Comparison of ENCODE assay signal across 8 cellular contexts in genomic region chr11:35682230-35683195, GRCh38. TPM values are rescaled to one million over a fixed set of nuclear protein-coding genes. Genes with fewer than 3 reads are reported as not detected.
A peak's percentile ranks its signal among the peaks of the same experiment; 100 is the strongest.
DNase-seq lines count a peak whose midpoint lies in the region; ATAC-seq, FAIRE-seq and TF ChIP-seq lines count a peak whose summit lies in the region.

No MANE protein-coding gene starts in this region.

- WGBS in hepatocyte (ENCODE audit: low lambda C conversion rate, missing lambda C conversion rate) = 32% methylated on average over 9 of the region's 9 CpGs
- WGBS in small intestine, 3 donors = 24 to 41% (median 37%) methylated on average over 9 of the region's 9 CpGs

- H3K9me2 ChIP-seq in hepatocyte (replicated peaks; ENCODE audit: insufficient read depth) = no peaks in the 10 kb centered on the region

- no peak for ATAC-seq in HG02798 (IDR thresholded peaks at IDR 0.05; ENCODE audit: poor library complexity, unreplicated experiment)
- no peak for ATAC-seq in HG02852 (IDR thresholded peaks at IDR 0.05; ENCODE audit: unreplicated experiment)

- peaks cover 78% of the 10 kb centered on the region for H3K79me2 ChIP-seq in hepatocyte

- no peak overlapping the region for H2AFZ ChIP-seq in hepatocyte

- H3K27ac ChIP-seq in hepatocyte (peak overlapping the region; percentile 84), small intestine (ENCODE audit: low read depth in 1 of 2, low read length in 1 of 2) (no peak overlapping the region)
- H3K27ac ChIP-seq in effector memory CD4-positive, alpha-beta T cell (ENCODE audit: insufficient read depth, low read length, poor library complexity, severe bottlenecking) = no peak overlapping the region

- H3K4me2 ChIP-seq in hepatocyte = peak overlapping the region; percentile 63

- H3K4me3 ChIP-seq in LNCaP clone FGC (ENCODE audit: low read depth, low read length) (no peak overlapping the region), hepatocyte (no peak overlapping the region), small intestine (ENCODE audit: low read depth in 1 of 2, low read length in 2 of 2) (no peak overlapping the region)
- no peak overlapping the region for H3K4me3 ChIP-seq in effector memory CD4-positive, alpha-beta T cell (ENCODE audit: insufficient read depth, low read depth, low read length, poor library complexity, severe bottlenecking)

- DNase-seq in LNCaP clone FGC (ENCODE audit: low read depth) (peak; percentile 46), SHP77 (lab: John Stamatoyannopoulos, UW) (peak; percentile 73 to 85), hepatocyte (ENCODE audit: low spot score) (peak; percentile 47), small intestine (peak; percentile 58), T-helper 2 cell (no peak)
- DNase-seq in effector memory CD4-positive, alpha-beta T cell = no peak

- no peaks in the 10 kb centered on the region for H3K27me3 ChIP-seq in hepatocyte
- H3K27me3 ChIP-seq in small intestine (ENCODE audit: control insufficient read depth in 2 of 2, insufficient read depth in 2 of 2, low read length in 2 of 2) = no peaks in the 10 kb centered on the region
- no peaks in the 10 kb centered on the region for H3K27me3 ChIP-seq in effector memory CD4-positive, alpha-beta T cell (replicated peaks; ENCODE audit: control insufficient read depth, insufficient read depth, low read length, poor library complexity, severe bottlenecking)

- FAIRE-seq in small intestine (lab: Jason Lieb, UNC) = no peak

- H4K20me1 ChIP-seq in hepatocyte (ENCODE audit: insufficient read depth, poor library complexity, severe bottlenecking) = peaks cover 23% of the 10 kb centered on the region

- peaks cover 19% of the 10 kb centered on the region for H3K4me1 ChIP-seq in hepatocyte (ENCODE audit: insufficient read depth)
- peaks cover 6 to 11% of the 10 kb centered on the region in 2 donors for H3K4me1 ChIP-seq in small intestine (ENCODE audit: control insufficient read depth in 2 of 2, insufficient read depth in 1 of 2, low read depth in 1 of 2, low read length in 1 of 2)
- no peaks in the 10 kb centered on the region for H3K4me1 ChIP-seq in effector memory CD4-positive, alpha-beta T cell (ENCODE audit: control insufficient read depth, insufficient read depth, low read length, poor library complexity, severe bottlenecking)

- H3K36me3 ChIP-seq in hepatocyte (replicated peaks; ENCODE audit: insufficient read depth, low read depth) = no peaks in the 10 kb centered on the region
- peaks cover 0 to 4% of the 10 kb centered on the region in 2 donors for H3K36me3 ChIP-seq in small intestine (ENCODE audit: control insufficient read depth in 2 of 2, insufficient read depth in 2 of 2, low read length in 2 of 2)
- H3K36me3 ChIP-seq in effector memory CD4-positive, alpha-beta T cell (ENCODE audit: control insufficient read depth, insufficient read depth, low read length) = peaks cover 7% of the 10 kb centered on the region

- H3K9me3 ChIP-seq in hepatocyte (ENCODE audit: low read depth) (no peaks in the 10 kb centered on the region), small intestine (ENCODE audit: control insufficient read depth, low read depth) (no peaks in the 10 kb centered on the region)
- no peaks in the 10 kb centered on the region for H3K9me3 ChIP-seq in effector memory CD4-positive, alpha-beta T cell (ENCODE audit: control insufficient read depth, low read length)

- TF ChIP-seq CTCF in LNCaP clone FGC (IDR thresholded peaks at IDR 0.05; ENCODE audit: control insufficient read depth, extremely low read depth, insufficient read depth) (no peak), hepatocyte (IDR thresholded peaks at IDR 0.05; ENCODE audit: poor library complexity) (no peak)

RNA-seq across cellular contexts. Expression of gene TRIM44, which starts 19.9 kb away (rescaled TPM):
- 20.4 and 20.8 TPM in 2 replicates for total RNA-seq in hepatocyte
- 43.2 and 44.1 TPM in 2 replicates for polyA plus RNA-seq in hepatocyte
- polyA plus RNA-seq in small intestine = 10 to 100 TPM in 1 of 3 donors, 1 to 10 TPM in 2; 8.9 to 15.9 (median 9.6) TPM

Comparison
In these comparisons a context has a peak if more than half of its experiments do, and no peak if none do; other contexts are left out.
1. DNase-seq: peak in LNCaP clone FGC (single experiment), SHP77 (2 of 2), hepatocyte (single experiment) and small intestine (single experiment); none in effector memory CD4-positive, alpha-beta T cell (0 of 3) and T-helper 2 cell (0 of 5).